27 cellular contexts compared by ENCODE assay signal in genomic region chr18:74739926-74740325, GRCh38.
"Had no signal": no experiment of that assay in that cellular context is flagged by ENCODE, and none has a peak within 500 bp of the region (broad histone marks: within the 10 kb centered on the region; RNA-seq: fewer than 3 reads in every experiment).

No MANE protein-coding gene starts in this region.

- H3K4me1 ChIP-seq: adrenal gland, Peyer's patch, SJCRH30 had no signal

- H3K27me3 Mint-ChIP-seq: activated CD8-positive, alpha-beta T cell treated with anti-CD3 and anti-CD28 coated beads for 36 hours; activated naive CD8-positive, alpha-beta T cell treated with anti-CD3 and anti-CD28 coated beads, Interleukin-2, amount 10 ng/mL, durations not matched to agents 7 days and 5 days had no signal

- H3K27ac ChIP-seq: adrenal gland, Peyer's patch, RWPE1, SJCRH30, WERI-Rb-1 had no signal

- DNase-seq: activated CD4-positive, alpha-beta T cell treated with anti-CD3 and anti-CD28 coated beads for 4 hours; activated CD8-positive, alpha-beta memory T cell treated with anti-CD3 and anti-CD28 coated beads, Interleukin-2, amount 50 U/mL, for 4 hours; activated CD8-positive, alpha-beta T cell treated with anti-CD3 and anti-CD28 coated beads for 36 hours; activated gamma-delta T cell treated with Interleukin-2 at 50 U/mL for 16 hours; activated naive CD4-positive, alpha-beta T cell treated with anti-CD3 and anti-CD28 coated beads, Interleukin-2, amount 50 U/mL, for 16 hours; activated naive CD8-positive, alpha-beta T cell treated with anti-CD3 and anti-CD28 coated beads, Interleukin-2, amount 10 ng/mL, durations not matched to agents 7 days and 5 days; activated T-cell treated with anti-CD3 and anti-CD28 coated beads, Interleukin-2, amount 50 U/mL, for 72 hours; adrenal gland; anterior cingulate cortex; caudate nucleus; Kasumi-1; KBM-7; NCI-H1048; NCI-H1417; NCI-H2029; NCI-H2107; NCI-H2171 treated with DMSO at 0.1 percent for 48 hours; NCI-H226; Peyer's patch; Right ventricle myocardium superior; SJCRH30; SK-N-SH; T-helper 1 cell; WERI-Rb-1 had no signal

- H3K9me2 ChIP-seq: SK-N-SH had no signal

- ATAC-seq: activated CD4-positive, CD25-positive, alpha-beta regulatory T cell treated with anti-CD3 and anti-CD28 coated beads, Interleukin-2, amount 50 U/mL, for 24 hours; activated CD8-positive, alpha-beta T cell treated with anti-CD3 and anti-CD28 coated beads for 36 hours; activated T-cell treated with anti-CD3 and anti-CD28 coated beads, Interleukin-2, amount 50 U/mL, for 72 hours had no signal

- H3K9me3 ChIP-seq: adrenal gland, Peyer's patch, SJCRH30, SK-N-SH had no signal

- H3K4me3 Mint-ChIP-seq: activated CD8-positive, alpha-beta T cell treated with anti-CD3 and anti-CD28 coated beads for 36 hours; activated naive CD8-positive, alpha-beta T cell treated with anti-CD3 and anti-CD28 coated beads, Interleukin-2, amount 10 ng/mL, durations not matched to agents 7 days and 5 days; activated T-cell treated with anti-CD3 and anti-CD28 coated beads, Interleukin-2, amount 50 U/mL, for 72 hours had no signal

- H3K36me3 ChIP-seq: adrenal gland, Peyer's patch, SJCRH30, WERI-Rb-1 had no signal

- H3K4me2 ChIP-seq: SK-N-SH had no signal

- H3K27ac Mint-ChIP-seq: activated CD8-positive, alpha-beta T cell treated with anti-CD3 and anti-CD28 coated beads for 36 hours; activated naive CD8-positive, alpha-beta T cell treated with anti-CD3 and anti-CD28 coated beads, Interleukin-2, amount 10 ng/mL, durations not matched to agents 7 days and 5 days; activated T-cell treated with anti-CD3 and anti-CD28 coated beads, Interleukin-2, amount 50 U/mL, for 72 hours; activated T-helper 2 cell treated with anti-CD3 and anti-CD28 coated beads, Interferon-gamma antibody, Interleukin-2, Interleukin-4, amounts not matched to agents 10 μg/mL and 5 μg/mL and 100 μg/mL, durations not matched to agents 14 hours and 24 hours and 36 hours had no signal

- H3K9me3 Mint-ChIP-seq: activated CD8-positive, alpha-beta T cell treated with anti-CD3 and anti-CD28 coated beads for 36 hours; activated naive CD8-positive, alpha-beta T cell treated with anti-CD3 and anti-CD28 coated beads, Interleukin-2, amount 10 ng/mL, durations not matched to agents 7 days and 5 days; activated T-cell treated with anti-CD3 and anti-CD28 coated beads, Interleukin-2, amount 50 U/mL, for 72 hours; activated T-helper 2 cell treated with anti-CD3 and anti-CD28 coated beads, Interferon-gamma antibody, Interleukin-2, Interleukin-4, amounts not matched to agents 10 μg/mL and 5 μg/mL and 100 μg/mL, durations not matched to agents 14 hours and 24 hours and 36 hours had no signal

- H3K27me3 ChIP-seq: adrenal gland, Peyer's patch, SJCRH30 had no signal

- H3K4me3 ChIP-seq: adrenal gland, Peyer's patch, SJCRH30 had no signal

- H3K9ac ChIP-seq: SK-N-SH had no signal
